Comparison of ENCODE assay signal across 17 cellular contexts in the genomic region with DNA sequence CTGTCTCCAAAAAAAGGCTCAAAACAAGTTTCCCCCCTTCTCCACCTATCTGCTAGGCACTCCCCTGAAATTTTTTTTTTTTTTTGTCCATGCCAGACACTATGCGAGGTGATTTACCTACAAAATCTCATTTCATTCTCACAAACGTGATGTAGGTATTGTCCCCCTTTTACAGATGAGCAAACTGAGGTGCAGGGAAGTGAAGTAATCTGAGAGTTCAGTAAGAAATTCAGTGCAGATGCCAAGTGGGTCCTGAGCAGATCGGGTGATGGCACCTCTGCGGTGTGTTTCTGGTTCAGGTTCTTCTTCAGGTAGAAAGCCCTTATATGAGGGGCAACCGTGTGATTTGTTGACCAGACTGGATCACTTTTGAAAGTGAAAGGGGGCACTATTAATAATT. TPM values are rescaled to one million over a fixed set of nuclear protein-coding genes. Genes with fewer than 3 reads are reported as not detected.
A peak's percentile ranks its signal among the peaks of the same experiment; 100 is the strongest.
DNase-seq lines count a peak whose midpoint lies in the region; ATAC-seq and TF ChIP-seq lines count a peak whose summit lies in the region.
"Had no signal": no experiment of that assay in that cellular context is flagged by ENCODE, and none has a peak within 500 bp of the region (broad histone marks: within the 10 kb centered on the region; RNA-seq: fewer than 3 reads in every experiment).

No MANE protein-coding gene starts in this region.

- H3K4me3 ChIP-seq in CD8-positive, alpha-beta T cell (ENCODE audit: low read depth, low read length): peak overlapping the region; percentile 34
- H3K4me3 ChIP-seq: colonic mucosa, gastrocnemius medialis had no signal

- H3K4me1 Mint-ChIP-seq in activated CD4-positive, alpha-beta T cell treated with anti-CD3 and anti-CD28 coated beads for 36 hours: peaks cover 83% of the 10 kb centered on the region
- H3K4me1 Mint-ChIP-seq in CD8-positive, alpha-beta T cell (ENCODE audit: low read depth): peaks cover 75% of the 10 kb centered on the region
- H3K4me1 Mint-ChIP-seq in activated T-helper 2 cell treated with anti-CD3 and anti-CD28 coated beads, Interferon-gamma antibody, Interleukin-2, Interleukin-4, amounts not matched to agents 10 μg/mL and 5 μg/mL and 100 μg/mL, durations not matched to agents 14 hours and 24 hours and 36 hours (ENCODE audit: low read depth): peaks cover 64% of the 10 kb centered on the region
- H3K4me1 Mint-ChIP-seq in natural killer cell: peaks cover 80 to 88% of the 10 kb centered on the region in 2 donors

- POLR2A ChIA-PET in activated CD4-positive, alpha-beta T cell treated with anti-CD3 and anti-CD28 coated beads for 36 hours (lab: Charles Lee): interaction anchor here (1.3 kb wide), 1 partner anchor 16 kb away, joined by 4 read pairs; no protein-coding TSS in a partner anchor
- POLR2A ChIA-PET in CD8-positive, alpha-beta T cell (lab: Charles Lee): interaction anchor here (0.6 to 1.9 kb wide), 4 partner anchors 29 to 53 kb away, joined by 3 to 5 read pairs (median 4); partner anchors contain the start of gene TBX21

- intact Hi-C loops in activated CD4-positive, alpha-beta T cell treated with anti-CD3 and anti-CD28 coated beads for 36 hours (cut with DNase I, micrococcal nuclease): no loop called here
- intact Hi-C loops in CD8-positive, alpha-beta T cell (cut with DNase I, micrococcal nuclease): loop anchor here (1.0 to 2.0 kb wide), 2 partner anchors 18 to 29 kb away; partner anchors contain the start of gene TBX21 (in 2 of the 2)
- intact Hi-C loops in activated T-helper 2 cell treated with anti-CD3 and anti-CD28 coated beads, Interferon-gamma antibody, Interleukin-2, Interleukin-4, amounts not matched to agents 10 μg/mL and 5 μg/mL and 100 μg/mL, durations not matched to agents 14 hours and 24 hours and 36 hours (cut with micrococcal nuclease): no loop called here
- intact Hi-C loops in natural killer cell (cut with micrococcal nuclease): loop anchor here (5.0 kb wide), 1 partner anchor 41 kb away; no protein-coding TSS in a partner anchor

- TF ChIP-seq CTCF in CD8-positive, alpha-beta T cell (IDR thresholded peaks at IDR 0.05): no peak
- no peak for TF ChIP-seq CTCF in natural killer cell (IDR thresholded peaks at IDR 0.05)

- no peaks in the 10 kb centered on the region for H3K27me3 Mint-ChIP-seq in activated CD4-positive, alpha-beta T cell treated with anti-CD3 and anti-CD28 coated beads for 36 hours
- H3K27me3 Mint-ChIP-seq in CD8-positive, alpha-beta T cell (ENCODE audit: low read depth): no peaks in the 10 kb centered on the region
- H3K27me3 Mint-ChIP-seq in activated T-helper 2 cell treated with anti-CD3 and anti-CD28 coated beads, Interferon-gamma antibody, Interleukin-2, Interleukin-4, amounts not matched to agents 10 μg/mL and 5 μg/mL and 100 μg/mL, durations not matched to agents 14 hours and 24 hours and 36 hours (ENCODE audit: low read depth): no peaks in the 10 kb centered on the region
- no peaks in the 10 kb centered on the region for H3K27me3 Mint-ChIP-seq in natural killer cell (ENCODE audit: low read depth in 2 of 2)

- no peaks in the 10 kb centered on the region for H3K9me3 ChIP-seq in CD8-positive, alpha-beta T cell (ENCODE audit: low read length)
- H3K9me3 ChIP-seq: colonic mucosa, gastrocnemius medialis had no signal

- no peak for DNase-seq in activated CD4-positive, alpha-beta T cell treated with anti-CD3 and anti-CD28 coated beads for 36 hours
- DNase-seq in activated CD4-positive, alpha-beta T cell treated with anti-CD3 and anti-CD28 coated beads, Interleukin-2, amount 50 U/mL, for 48 hours: no peak
- no peak for DNase-seq in CD8-positive, alpha-beta T cell
- no peak for DNase-seq in activated T-helper 2 cell treated with anti-CD3 and anti-CD28 coated beads, Interferon-gamma antibody, Interleukin-2, Interleukin-4, amounts not matched to agents 10 μg/mL and 5 μg/mL and 100 μg/mL, durations not matched to agents 14 hours and 24 hours and 36 hours (ENCODE audit: low spot score)
- no peak for DNase-seq in natural killer cell
- DNase-seq in cerebellar cortex (ENCODE audit: low spot score): no peak
- no peak for DNase-seq in NCI-H187 (lab: John Stamatoyannopoulos, UW)
- DNase-seq: colonic mucosa, gastrocnemius medialis, NCI-H748 treated with DMSO at 0.1 percent for 48 hours, small intestine, WERI-Rb-1 had no signal

- peaks cover 67% of the 10 kb centered on the region for H3K4me1 ChIP-seq in CD8-positive, alpha-beta T cell (ENCODE audit: insufficient read depth, low read length)
- H3K4me1 ChIP-seq: colonic mucosa had no signal

- H3K4me3 Mint-ChIP-seq in activated CD4-positive, alpha-beta T cell treated with anti-CD3 and anti-CD28 coated beads for 36 hours: peak overlapping the region; percentile 70
- H3K4me3 Mint-ChIP-seq in CD8-positive, alpha-beta T cell: peak overlapping the region; percentile 70
- H3K4me3 Mint-ChIP-seq in activated T-helper 2 cell treated with anti-CD3 and anti-CD28 coated beads, Interferon-gamma antibody, Interleukin-2, Interleukin-4, amounts not matched to agents 10 μg/mL and 5 μg/mL and 100 μg/mL, durations not matched to agents 14 hours and 24 hours and 36 hours (ENCODE audit: low read depth): peak overlapping the region; percentile 50
- peak overlapping the region; percentile 91 for H3K4me3 Mint-ChIP-seq in natural killer cell
- H3K4me3 Mint-ChIP-seq: type B pancreatic cell had no signal

- CTCF ChIA-PET in activated CD4-positive, alpha-beta T cell treated with anti-CD3 and anti-CD28 coated beads for 36 hours (lab: Charles Lee): interaction anchor here (0.6 to 2.0 kb wide), 4 partner anchors 15 to 87 kb away, joined by 3 to 19 read pairs (median 8); partner anchors contain the start of gene TBX21
- CTCF ChIA-PET in CD8-positive, alpha-beta T cell (lab: Charles Lee): interaction anchor here (0.8 to 1.8 kb wide), 5 partner anchors 14 to 186 kb away, joined by 3 to 8 read pairs (median 3); partner anchors contain the start of gene TBX21

- H3K36me3 Mint-ChIP-seq in activated CD4-positive, alpha-beta T cell treated with anti-CD3 and anti-CD28 coated beads for 36 hours (ENCODE audit: low read depth): peaks cover 47% of the 10 kb centered on the region
- H3K36me3 Mint-ChIP-seq in CD8-positive, alpha-beta T cell: no peaks in the 10 kb centered on the region
- H3K36me3 Mint-ChIP-seq in activated T-helper 2 cell treated with anti-CD3 and anti-CD28 coated beads, Interferon-gamma antibody, Interleukin-2, Interleukin-4, amounts not matched to agents 10 μg/mL and 5 μg/mL and 100 μg/mL, durations not matched to agents 14 hours and 24 hours and 36 hours (ENCODE audit: low read depth): peaks cover 15% of the 10 kb centered on the region
- no peaks in the 10 kb centered on the region for H3K36me3 Mint-ChIP-seq in natural killer cell
- H3K36me3 Mint-ChIP-seq: type B pancreatic cell had no signal

- ATAC-seq in activated CD4-positive, alpha-beta T cell treated with anti-CD3 and anti-CD28 coated beads for 36 hours: no peak
- no peak for ATAC-seq in CD8-positive, alpha-beta T cell
- ATAC-seq in natural killer cell: no peak
- ATAC-seq in HG02981 (IDR thresholded peaks at IDR 0.05; ENCODE audit: unreplicated experiment): no peak
- ATAC-seq: gastrocnemius medialis, left ventricle myocardium superior had no signal

- H3K9me3 Mint-ChIP-seq in activated CD4-positive, alpha-beta T cell treated with anti-CD3 and anti-CD28 coated beads for 36 hours (ENCODE audit: low read depth): no peaks in the 10 kb centered on the region
- no peaks in the 10 kb centered on the region for H3K9me3 Mint-ChIP-seq in CD8-positive, alpha-beta T cell
- H3K9me3 Mint-ChIP-seq in activated T-helper 2 cell treated with anti-CD3 and anti-CD28 coated beads, Interferon-gamma antibody, Interleukin-2, Interleukin-4, amounts not matched to agents 10 μg/mL and 5 μg/mL and 100 μg/mL, durations not matched to agents 14 hours and 24 hours and 36 hours: no peaks in the 10 kb centered on the region
- no peaks in the 10 kb centered on the region for H3K9me3 Mint-ChIP-seq in natural killer cell
- H3K9me3 Mint-ChIP-seq: type B pancreatic cell had no signal

- H3K27ac Mint-ChIP-seq in activated CD4-positive, alpha-beta T cell treated with anti-CD3 and anti-CD28 coated beads for 36 hours: peak overlapping the region; percentile 99
- H3K27ac Mint-ChIP-seq in CD8-positive, alpha-beta T cell: peak overlapping the region; percentile 69
- peak overlapping the region; percentile 89 for H3K27ac Mint-ChIP-seq in activated T-helper 2 cell treated with anti-CD3 and anti-CD28 coated beads, Interferon-gamma antibody, Interleukin-2, Interleukin-4, amounts not matched to agents 10 μg/mL and 5 μg/mL and 100 μg/mL, durations not matched to agents 14 hours and 24 hours and 36 hours
- peak overlapping the region; percentile 98 for H3K27ac Mint-ChIP-seq in natural killer cell
- H3K27ac Mint-ChIP-seq: type B pancreatic cell had no signal

- H3K27ac ChIP-seq in CD8-positive, alpha-beta T cell (ENCODE audit: low read depth, low read length): no peak overlapping the region
- H3K27ac ChIP-seq: colonic mucosa, epithelial cell of prostate, gastrocnemius medialis, WERI-Rb-1 had no signal

- H3K27me3 ChIP-seq in CD8-positive, alpha-beta T cell (ENCODE audit: insufficient read depth, low read length): no peaks in the 10 kb centered on the region
- H3K27me3 ChIP-seq: colonic mucosa, gastrocnemius medialis had no signal

- H3K36me3 ChIP-seq in CD8-positive, alpha-beta T cell (ENCODE audit: insufficient read depth, low read length): no peaks in the 10 kb centered on the region
- H3K36me3 ChIP-seq: colonic mucosa had no signal

RNA-seq across cellular contexts. Expression of gene TBKBP1, which starts 9.7 kb away (rescaled TPM):
- 10 to 100 TPM; 21.8 to 23.1 TPM for total RNA-seq in activated CD4-positive, alpha-beta T cell treated with anti-CD3 and anti-CD28 coated beads for 36 hours
- 1 to 10 TPM; 5.2 TPM for total RNA-seq in CD8-positive, alpha-beta T cell
- 9.8 and 11.3 TPM in 2 replicates for total RNA-seq in activated T-helper 2 cell treated with anti-CD3 and anti-CD28 coated beads, Interferon-gamma antibody, Interleukin-2, Interleukin-4, amounts not matched to agents 10 μg/mL and 5 μg/mL and 100 μg/mL, durations not matched to agents 14 hours and 24 hours and 36 hours
- total RNA-seq in natural killer cell: 10 to 100 TPM; 21.4 to 38.9 (median 37.6) TPM

RNA-seq across cellular contexts. Expression of gene TBX21, which starts 29.4 kb away (rescaled TPM):
- total RNA-seq in activated CD4-positive, alpha-beta T cell treated with anti-CD3 and anti-CD28 coated beads for 36 hours: 10 to 100 TPM; 73.4 to 76.8 TPM
- total RNA-seq in CD8-positive, alpha-beta T cell: 10 to 100 TPM; 37.0 to 39.1 TPM
- total RNA-seq in activated T-helper 2 cell treated with anti-CD3 and anti-CD28 coated beads, Interferon-gamma antibody, Interleukin-2, Interleukin-4, amounts not matched to agents 10 μg/mL and 5 μg/mL and 100 μg/mL, durations not matched to agents 14 hours and 24 hours and 36 hours: 40.4 and 40.6 TPM in 2 replicates
- total RNA-seq in natural killer cell: 100 to 1,000 TPM; 234 to 328 (median 257) TPM
- total RNA-seq: A172 had no signal

RNA-seq across cellular contexts. Expression of gene KPNB1, which starts 54.0 kb away (rescaled TPM):
- 100 to 1,000 TPM; 640 to 656 TPM for total RNA-seq in activated CD4-positive, alpha-beta T cell treated with anti-CD3 and anti-CD28 coated beads for 36 hours
- total RNA-seq in CD8-positive, alpha-beta T cell: 100 to 1,000 TPM; 170 to 173 TPM
- 687 and 692 TPM in 2 replicates for total RNA-seq in activated T-helper 2 cell treated with anti-CD3 and anti-CD28 coated beads, Interferon-gamma antibody, Interleukin-2, Interleukin-4, amounts not matched to agents 10 μg/mL and 5 μg/mL and 100 μg/mL, durations not matched to agents 14 hours and 24 hours and 36 hours
- 100 to 1,000 TPM; 236 to 273 (median 259) TPM for total RNA-seq in natural killer cell

Comparison
In these comparisons a context has a peak if more than half of its experiments do, and no peak if none do; other contexts are left out.
1. intact Hi-C loops: an anchor here in CD8-positive, alpha-beta T cell (1.0 to 2.0 kb wide) and natural killer cell (5.0 kb wide); none called in activated CD4-positive, alpha-beta T cell treated with anti-CD3 and anti-CD28 coated beads for 36 hours and activated T-helper 2 cell treated with anti-CD3 and anti-CD28 coated beads, Interferon-gamma antibody, Interleukin-2, Interleukin-4, amounts not matched to agents 10 μg/mL and 5 μg/mL and 100 μg/mL, durations not matched to agents 14 hours and 24 hours and 36 hours.